ENCODE assay signal across 8 cellular contexts in the genomic region with DNA sequence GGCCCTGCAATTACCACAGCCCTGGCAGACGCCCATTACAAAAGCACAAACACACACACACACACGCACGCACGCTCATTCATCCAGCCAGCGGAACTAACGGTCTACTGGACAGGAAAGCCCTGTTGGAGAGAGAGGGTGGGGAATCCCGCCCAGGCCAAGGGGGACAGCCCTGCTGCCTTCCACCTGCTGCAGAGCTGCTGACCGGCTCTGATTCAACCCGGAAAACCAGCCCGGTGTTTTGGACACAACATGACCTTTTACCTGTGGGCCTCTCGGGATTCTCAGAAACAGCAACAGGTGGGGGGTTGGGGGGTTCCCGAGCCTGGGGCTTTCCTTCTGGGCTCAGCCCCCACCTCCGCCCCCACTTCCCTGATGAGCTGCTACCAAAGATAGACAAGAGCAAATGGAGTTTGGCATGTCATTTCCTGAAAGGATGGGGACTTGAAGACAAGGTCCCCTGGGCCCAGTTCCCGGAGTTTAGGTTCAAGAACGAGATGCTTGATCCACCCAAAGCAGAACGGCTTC. TPM values are rescaled to one million over a fixed set of nuclear protein-coding genes. Genes with fewer than 3 reads are reported as not detected.
DNase-seq lines count a peak whose midpoint lies in the region; ATAC-seq and TF ChIP-seq lines count a peak whose summit lies in the region.

No MANE protein-coding gene starts in this region.

- intact Hi-C loops in psoas muscle (cut with DNase I) = no loop called here

- TF ChIP-seq CTCF in GM13977 (IDR thresholded peaks at IDR 0.05; ENCODE audit: extremely low read depth, insufficient read depth, missing control alignments) = no peak
- TF ChIP-seq CTCF in foreskin keratinocyte (conservative IDR thresholded peaks at IDR 0.05) = no peak
- TF ChIP-seq CTCF in psoas muscle (IDR thresholded peaks at IDR 0.05) = no peak
- no peak for TF ChIP-seq CTCF in omental fat pad (IDR thresholded peaks at IDR 0.05)

- H3K36me3 ChIP-seq in SJCRH30 (no peaks in the 10 kb centered on the region), psoas muscle (ENCODE audit: insufficient read depth in 1 of 2, low read depth in 1 of 2) (no peaks in the 10 kb centered on the region)

- H3K4me1 ChIP-seq in SJCRH30 (peaks cover 7% of the 10 kb centered on the region), foreskin keratinocyte (peaks cover 15% of the 10 kb centered on the region), psoas muscle (no peaks in the 10 kb centered on the region)

- 16 to 26% (median 18%) methylated on average over 16 of the region's 16 CpGs for WGBS in psoas muscle, 3 donors

- in situ Hi-C loops in GM13977 (cut with MboI; ENCODE audit: low pct_unique_long_range_greater_than_20kb, low sequenced_read_pairs, unreplicated experiment) = no loop called here

- no peak for ATAC-seq in foreskin keratinocyte
- peak; percentile 48 to 76 (median 68) for ATAC-seq in psoas muscle
- no peak for ATAC-seq in HG03432 (IDR thresholded peaks at IDR 0.05; ENCODE audit: unreplicated experiment)
- no peak for ATAC-seq in omental fat pad (ENCODE audit: low FRiP score)

- H3K27ac ChIP-seq in SJCRH30 = 0 out of 2 replicates have a peak overlapping the region, but pooled peaks have one; percentile 6
- peak overlapping the region; percentile 99 for H3K27ac ChIP-seq in foreskin keratinocyte
- peak overlapping the region; percentile 30 for H3K27ac ChIP-seq in psoas muscle

- H3K9me3 ChIP-seq in SJCRH30 (replicated peaks) = no peaks in the 10 kb centered on the region
- no peaks in the 10 kb centered on the region for H3K9me3 ChIP-seq in psoas muscle

- DNase-seq in GM13977 (ENCODE audit: low spot score) = peak; percentile 69
- DNase-seq in SJCRH30 = peak; percentile 53 to 65
- no peak for DNase-seq in foreskin keratinocyte
- peak; percentile 59 to 85 for DNase-seq in psoas muscle
- DNase-seq in NCI-H510A (lab: John Stamatoyannopoulos, UW) = no peak
- no peak for DNase-seq in omental fat pad (ENCODE audit: low spot score)
- DNase-seq in NCI-H446 treated with DMSO at 0.1 percent for 48 hours (lab: John Stamatoyannopoulos, UW) = no peak

- H3K4me3 ChIP-seq in SJCRH30 (peak overlapping the region; percentile 16; the same call in 1 of the 2 replicates), psoas muscle (no peak overlapping the region)

- H3K27me3 ChIP-seq in SJCRH30 (peaks cover 5% of the 10 kb centered on the region), foreskin keratinocyte (no peaks in the 10 kb centered on the region), psoas muscle (ENCODE audit: insufficient read depth in 3 of 3, low read length in 2 of 3) (peaks cover 0 to 29% (median 6%) of the 10 kb centered on the region in 3 donors)

RNA-seq across cellular contexts. Expression of gene SERPINE1, which starts 18.5 kb away (rescaled TPM):
- total RNA-seq in SJCRH30 (2014; rRNA removed; shearing (Covaris generic)) = 1.2 and 1.7 TPM in 2 replicates
- total RNA-seq in foreskin keratinocyte (265 and 427 TPM in 2 replicates), psoas muscle (10 to 100 TPM in 1 of 4 donors, 1 to 10 TPM in 3; 7.1 to 14.4 (median 7.4) TPM), omental fat pad (100 to 1,000 TPM in 2 of 4 donors, 10 to 100 TPM in 2; 36.4 to 861 (median 118) TPM)
- polyA plus RNA-seq in foreskin keratinocyte (170 and 271 TPM in 2 replicates), psoas muscle (100 to 1,000 TPM in 1 of 3 donors, 1 to 10 TPM in 2; 4.3 to 269 (median 5.9) TPM)

RNA-seq across cellular contexts. Expression of gene TRIM56, which starts 23.1 kb away (rescaled TPM):
- total RNA-seq in SJCRH30 (2014; rRNA removed; shearing (Covaris generic)) = 6.7 and 8.3 TPM in 2 replicates
- total RNA-seq in foreskin keratinocyte (13.2 and 14.6 TPM in 2 replicates), psoas muscle (10 to 100 TPM; 10.1 to 15.7 (median 13.8) TPM), omental fat pad (10 to 100 TPM; 14.1 to 41.1 (median 20.9) TPM)
- polyA plus RNA-seq in foreskin keratinocyte (5.4 and 5.9 TPM in 2 replicates), psoas muscle (10 to 100 TPM in 1 of 3 donors, 1 to 10 TPM in 2; 3.2 to 13.3 (median 5.8) TPM)

RNA-seq across cellular contexts. Expression of gene AP1S1, which starts 45.9 kb away (rescaled TPM):
- total RNA-seq in SJCRH30 (2014; rRNA removed; shearing (Covaris generic)) = 89.2 and 98.3 TPM in 2 replicates
- total RNA-seq in foreskin keratinocyte (164 and 166 TPM in 2 replicates), psoas muscle (1 to 10 TPM; 5.7 to 7.1 (median 6.6) TPM), omental fat pad (10 to 100 TPM; 30.7 to 52.3 (median 36.4) TPM)
- polyA plus RNA-seq in foreskin keratinocyte (223 TPM in 2 replicates), psoas muscle (10 to 100 TPM; 11.1 to 29.9 (median 17.8) TPM)

RNA-seq across cellular contexts. Expression of gene VGF, which starts 57.0 kb away (rescaled TPM):
- 0.10 and 0.18 TPM in 2 replicates for total RNA-seq in SJCRH30 (2014; rRNA removed; shearing (Covaris generic))
- total RNA-seq in foreskin keratinocyte = 0.11 and 0.14 TPM in 2 replicates
- 0.21 and 0.33 TPM in 2 replicates for polyA plus RNA-seq in foreskin keratinocyte
- total RNA-seq in psoas muscle = under 1 TPM in 1 of 4 donors, not detected in 3; 0.10 TPM
- 1 to 10 TPM in 1 of 3 donors, under 1 TPM in 1, not detected in 1; 0.03 to 4.3 TPM for polyA plus RNA-seq in psoas muscle
- total RNA-seq in omental fat pad = under 1 TPM in 1 of 4 donors, not detected in 3; 0.60 TPM

Comparison
In these comparisons a context has a peak if more than half of its experiments do, and no peak if none do; other contexts are left out.
1. DNase-seq: peak in GM13977 (single experiment), SJCRH30 (2 of 2) and psoas muscle (2 of 2); none in foreskin keratinocyte (0 of 2), NCI-H510A (single experiment), omental fat pad (single experiment) and NCI-H446 treated with DMSO at 0.1 percent for 48 hours (single experiment).
2. H3K27ac ChIP-seq: peak in every context shown above with its lines; median percentile 99 in foreskin keratinocyte; 30 in psoas muscle; 6 in SJCRH30.
3. ATAC-seq: peak in psoas muscle (4 of 4); none in foreskin keratinocyte (single experiment), HG03432 (single experiment) and omental fat pad (single experiment).